Comparison of ENCODE assay signal across 8 cellular contexts in the genomic region with DNA sequence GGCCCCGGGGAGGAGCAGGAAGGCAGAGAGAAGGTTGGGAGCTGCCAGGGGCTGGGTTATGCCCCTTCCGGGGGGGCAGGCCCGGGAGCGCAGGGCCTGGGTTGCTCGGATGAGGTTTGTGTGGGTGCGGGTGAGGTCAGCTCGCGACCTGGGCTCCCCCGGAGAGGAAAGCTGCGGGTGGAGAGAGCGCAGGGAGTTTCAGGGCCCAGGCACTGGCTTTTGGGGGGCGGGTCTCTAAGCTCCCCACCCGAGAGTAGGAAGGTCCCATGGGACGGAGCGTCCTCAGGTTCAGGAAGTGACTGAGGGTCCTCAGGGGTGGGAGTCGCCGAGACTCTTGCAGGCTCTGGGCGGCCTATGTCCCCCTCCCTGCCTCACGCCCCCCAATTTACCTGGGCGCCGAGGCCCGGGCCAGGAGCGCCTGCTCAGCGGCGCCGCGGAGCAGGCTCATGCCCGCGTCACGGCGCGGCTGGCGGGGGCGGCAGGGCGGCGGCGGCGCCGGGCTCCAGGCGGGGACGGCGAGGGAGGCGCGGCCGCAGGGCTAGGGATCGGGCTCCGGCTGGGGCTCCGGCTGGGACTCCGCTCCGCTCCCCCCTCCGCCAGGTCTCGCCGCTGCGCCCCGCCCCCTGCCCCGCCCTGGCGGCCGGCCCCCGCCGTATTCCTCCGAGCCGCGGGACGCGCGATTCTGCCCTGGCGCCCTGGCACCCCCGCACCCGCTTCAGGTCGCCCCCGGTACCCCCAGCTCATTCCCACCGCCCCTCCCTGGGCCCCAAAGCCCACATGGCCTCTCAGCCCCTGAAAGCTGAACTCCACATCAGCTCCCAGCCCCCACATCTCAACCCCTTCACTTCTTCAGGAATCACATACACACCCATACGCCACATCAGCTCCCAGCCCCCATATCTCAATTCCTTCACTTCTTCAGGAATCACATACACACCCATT. TPM values are rescaled to one million over a fixed set of nuclear protein-coding genes. Genes with fewer than 3 reads are reported as not detected.
DNase-seq lines count a peak whose midpoint lies in the region; ATAC-seq and TF ChIP-seq lines count a peak whose summit lies in the region.

TSS of gene DOK4 (minus strand) at position 578 of the 942 bp plus-strand sequence. CDS start 6,986 bp downstream, outside the sequence.

- peaks cover 46% of the 10 kb centered on the region for H3K4me1 ChIP-seq in hepatocyte (ENCODE audit: insufficient read depth)

- in situ Hi-C loops in astrocyte of the cerebellum (cut with HindIII; ENCODE audit: low sequenced_read_pairs), result loop anchor here (5.0 kb wide), 1 partner anchor 41 kb away; no protein-coding TSS in a partner anchor

- ATAC-seq in GM21786 (IDR thresholded peaks at IDR 0.05; ENCODE audit: unreplicated experiment) (peak; percentile 84), HG02870 (IDR thresholded peaks at IDR 0.05; ENCODE audit: unreplicated experiment) (no peak)

- H3K27me3 ChIP-seq in hepatocyte, result no peaks in the 10 kb centered on the region

- 6% methylated on average over 12 of the region's 73 CpGs for WGBS in hepatocyte (ENCODE audit: low lambda C conversion rate, missing lambda C conversion rate)

- H3K9me2 ChIP-seq in hepatocyte (replicated peaks; ENCODE audit: insufficient read depth), result no peaks in the 10 kb centered on the region

- H2AFZ ChIP-seq in hepatocyte, result peak within 1 kb of the TSS; percentile 98

- H3K4me2 ChIP-seq in hepatocyte, result peak within 1 kb of the TSS; percentile 95

- peak within 1 kb of the TSS; percentile 61 for H3K4me3 ChIP-seq in LNCaP clone FGC (ENCODE audit: low read depth, low read length)
- peak within 1 kb of the TSS; percentile 65 for H3K4me3 ChIP-seq in astrocyte of the cerebellum (ENCODE audit: low read depth, low read length)
- H3K4me3 ChIP-seq in hepatocyte, result peak within 1 kb of the TSS; percentile 83
- H3K4me3 ChIP-seq in retinal pigment epithelial cell (ENCODE audit: low read length), result peak within 1 kb of the TSS; percentile 82

- no peaks in the 10 kb centered on the region for H3K9me3 ChIP-seq in hepatocyte (ENCODE audit: low read depth)

- no peaks in the 10 kb centered on the region for H4K20me1 ChIP-seq in hepatocyte (ENCODE audit: insufficient read depth, poor library complexity, severe bottlenecking)

- TF ChIP-seq CTCF in LNCaP clone FGC (IDR thresholded peaks at IDR 0.05; ENCODE audit: control insufficient read depth, extremely low read depth, insufficient read depth) (no peak), astrocyte of the cerebellum (IDR thresholded peaks at IDR 0.05; ENCODE audit: low read depth, low read length, missing control alignments) (no peak), hepatocyte (IDR thresholded peaks at IDR 0.05; ENCODE audit: poor library complexity) (no peak), retinal pigment epithelial cell (conservative IDR thresholded peaks at IDR 0.05; ENCODE audit: low read depth, low read length) (no peak)

- peak within 1 kb of the TSS; percentile 92 for H3K27ac ChIP-seq in hepatocyte

- H3K36me3 ChIP-seq in hepatocyte (replicated peaks; ENCODE audit: insufficient read depth, low read depth), result no peaks in the 10 kb centered on the region

- peaks cover 50% of the 10 kb centered on the region for H3K79me2 ChIP-seq in hepatocyte

- peak; percentile 78 for DNase-seq in EL
- DNase-seq in LNCaP clone FGC (ENCODE audit: low read depth), result no peak
- peak; percentile 30 for DNase-seq in T1000 (lab: John Stamatoyannopoulos, UW)
- DNase-seq in astrocyte of the cerebellum (ENCODE audit: low read depth), result no peak
- DNase-seq in hepatocyte (ENCODE audit: low spot score), result peak; percentile 94
- no peak for DNase-seq in retinal pigment epithelial cell (ENCODE audit: low read depth)

RNA-seq across cellular contexts. Expression of gene DOK4, which starts in this region (rescaled TPM):
- 112 and 122 TPM in 2 replicates for total RNA-seq in hepatocyte
- 96.3 and 106 TPM in 2 replicates for polyA plus RNA-seq in hepatocyte

Comparison
In these comparisons a context has a peak if more than half of its experiments do, and no peak if none do; other contexts are left out.
1. DNase-seq: peak in EL (single experiment), T1000 (single experiment) and hepatocyte (single experiment); none in LNCaP clone FGC (single experiment), astrocyte of the cerebellum (single experiment) and retinal pigment epithelial cell (single experiment).
2. Peak in every context shown above with its lines, with median percentiles within 50 percentile points of each other: H3K4me3 ChIP-seq.